ENCODE assay signal across 8 cellular contexts in genomic region chr4:82798168-82799005, GRCh38.
DNase-seq lines count a peak whose midpoint lies in the region; ATAC-seq and TF ChIP-seq lines count a peak whose summit lies in the region.

SCD5 (minus strand) TSS chr4:82798796; CDS start chr4:82798537, 259 bp downstream.

- peak; percentile 59 for DNase-seq in AG09319 (ENCODE audit: extremely low read depth, low read depth)
- DNase-seq in NCI-H524 (lab: John Stamatoyannopoulos, UW): peak; percentile 40 to 73
- DNase-seq in activated CD8-positive, alpha-beta memory T cell treated with anti-CD3 and anti-CD28 coated beads, Interleukin-2, amount 50 U/mL, for 48 hours: peak; percentile 82
- DNase-seq in epithelial cell of esophagus (ENCODE audit: low read depth): peak; percentile 86
- peak; percentile 90 for DNase-seq in middle frontal gyrus (ENCODE audit: extremely low spot score, low spot score)
- peak; percentile 56 for DNase-seq in stimulated activated CD8-positive, alpha-beta memory T cell treated with anti-CD3 and anti-CD28 coated beads, Interleukin-4, amount 100 ng/mL, for 24 hours (ENCODE audit: low read depth)

- TF ChIP-seq CTCF in AG09319 (IDR thresholded peaks at IDR 0.05; ENCODE audit: low read depth, low read length): no peak
- no peak for TF ChIP-seq CTCF in epithelial cell of esophagus (IDR thresholded peaks at IDR 0.05; ENCODE audit: insufficient read depth, low read depth, low read length, missing control alignments)

- peak within 1 kb of the TSS; percentile 71 for H3K4me3 ChIP-seq in epithelial cell of esophagus (ENCODE audit: low read length)

- peak; percentile 61 for ATAC-seq in GM18873 (IDR thresholded peaks at IDR 0.05; ENCODE audit: low FRiP score, unreplicated experiment)
- ATAC-seq in HG03103 (IDR thresholded peaks at IDR 0.05; ENCODE audit: low read depth, unreplicated experiment): peak; percentile 87

Comparison
In these comparisons a context has a peak if more than half of its experiments do, and no peak if none do; other contexts are left out.
1. Peak in every context shown above with its lines: DNase-seq, ATAC-seq and H3K4me3 ChIP-seq.